Comparison of ENCODE assay signal across 1 cellular context in the genomic region with DNA sequence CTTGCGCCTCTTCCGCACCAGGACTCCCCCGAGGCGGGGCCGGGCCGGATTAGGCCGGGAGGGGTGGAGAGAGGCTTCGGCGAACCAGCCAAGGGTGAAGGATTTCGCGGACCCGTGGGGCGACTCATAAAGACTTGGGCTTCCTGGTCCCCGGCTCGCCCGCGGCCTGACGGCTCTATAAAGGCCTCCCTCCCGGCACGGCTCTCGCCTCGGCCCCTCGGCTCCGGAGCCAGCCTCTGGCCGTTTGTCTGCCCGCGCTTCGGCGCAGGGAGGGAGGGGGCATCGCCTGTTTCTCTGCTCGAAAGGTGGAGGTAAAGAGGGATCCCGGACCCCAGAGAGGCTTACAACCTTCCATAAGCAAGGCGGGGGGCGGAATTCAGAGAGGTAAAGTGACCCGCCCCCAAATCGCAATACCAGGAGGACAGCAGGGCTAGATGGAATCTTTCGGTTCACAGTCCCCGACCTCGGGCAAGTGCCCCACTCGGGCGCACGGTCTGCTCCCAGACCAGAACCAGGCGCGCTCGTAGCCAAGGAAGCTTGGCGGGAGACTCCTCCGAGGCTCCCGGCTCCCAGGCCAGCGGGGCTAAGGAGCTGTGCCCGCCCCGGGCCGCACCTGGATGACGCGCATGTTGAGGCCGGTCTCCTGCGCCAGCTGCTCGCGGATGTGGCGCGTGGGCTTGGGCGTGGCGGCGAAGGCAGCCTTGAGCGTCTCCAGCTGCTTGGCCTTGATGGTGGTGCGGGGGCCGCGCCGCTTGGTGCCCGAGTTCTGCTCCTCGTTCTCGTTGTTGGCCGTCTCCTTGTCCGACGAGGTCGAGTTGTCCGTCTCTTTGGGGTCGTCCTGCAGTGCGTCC.
TF ChIP-seq lines count a peak whose summit lies in the region.

No MANE protein-coding gene starts in this region.

TF ChIP-seq in K562, 482 proteins besides CTCF, POLR2A, EP300 and RAD21 (continued from another document and continues in another):
- TF ChIP-seq, protein P1, sequence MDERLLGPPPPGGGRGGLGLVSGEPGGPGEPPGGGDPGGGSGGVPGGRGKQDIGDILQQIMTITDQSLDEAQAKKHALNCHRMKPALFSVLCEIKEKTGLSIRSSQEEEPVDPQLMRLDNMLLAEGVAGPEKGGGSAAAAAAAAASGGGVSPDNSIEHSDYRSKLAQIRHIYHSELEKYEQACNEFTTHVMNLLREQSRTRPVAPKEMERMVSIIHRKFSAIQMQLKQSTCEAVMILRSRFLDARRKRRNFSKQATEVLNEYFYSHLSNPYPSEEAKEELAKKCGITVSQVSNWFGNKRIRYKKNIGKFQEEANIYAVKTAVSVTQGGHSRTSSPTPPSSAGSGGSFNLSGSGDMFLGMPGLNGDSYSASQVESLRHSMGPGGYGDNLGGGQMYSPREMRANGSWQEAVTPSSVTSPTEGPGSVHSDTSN (CRISPR knock-in tag; IDR thresholded peaks at IDR 0.05; ENCODE audit: low read depth): no peak
- TF ChIP-seq, protein P1 (tag; conservative IDR thresholded peaks at IDR 0.05; ENCODE audit: low read depth): no peak
- TF ChIP-seq CBFA2T2 (conservative IDR thresholded peaks at IDR 0.05) (no peak), SLC30A9 (CRISPR knock-in tag; IDR thresholded peaks at IDR 0.05) (no peak), CREM (IDR thresholded peaks at IDR 0.05; ENCODE audit: low read depth) (peak; percentile 77), CBX8 (IDR thresholded peaks at IDR 0.05; ENCODE audit: borderline replicate concordance, extremely low read depth, low read depth, low read length, poor library complexity, severe bottlenecking) (no peak), EZH2 (IDR thresholded peaks at IDR 0.05; ENCODE audit: borderline replicate concordance, low read depth, low read length) (peak; percentile 82), NFE2L1 (tag; IDR thresholded peaks at IDR 0.05; ENCODE audit: borderline replicate concordance, low read depth) (no peak), XRCC5 (IDR thresholded peaks at IDR 0.05; ENCODE audit: low read depth, low read length) (no peak), RBM22 (IDR thresholded peaks at IDR 0.05; ENCODE audit: low read depth, low read length, poor library complexity, severe bottlenecking) (no peak), RNF2 (IDR thresholded peaks at IDR 0.05) (no peak), YY1 (IDR thresholded peaks at IDR 0.05; ENCODE audit: borderline replicate concordance in 1 of 3, control insufficient read depth in 1 of 3, extremely low read depth in 1 of 3, insufficient read depth in 3 of 3, insufficient read length in 1 of 3, insufficient replicate concordance in 2 of 3, low read depth in 1 of 3, low read length in 2 of 3) (no peak), RBM14 (IDR thresholded peaks at IDR 0.05; ENCODE audit: borderline replicate concordance, insufficient read depth, low read depth, low read length) (no peak), ZNF12 (CRISPR knock-in tag; IDR thresholded peaks at IDR 0.05) (no peak), STAG1 (CRISPR knock-in tag; IDR thresholded peaks at IDR 0.05; ENCODE audit: borderline replicate concordance) (no peak)
- TF ChIP-seq, protein P2, sequence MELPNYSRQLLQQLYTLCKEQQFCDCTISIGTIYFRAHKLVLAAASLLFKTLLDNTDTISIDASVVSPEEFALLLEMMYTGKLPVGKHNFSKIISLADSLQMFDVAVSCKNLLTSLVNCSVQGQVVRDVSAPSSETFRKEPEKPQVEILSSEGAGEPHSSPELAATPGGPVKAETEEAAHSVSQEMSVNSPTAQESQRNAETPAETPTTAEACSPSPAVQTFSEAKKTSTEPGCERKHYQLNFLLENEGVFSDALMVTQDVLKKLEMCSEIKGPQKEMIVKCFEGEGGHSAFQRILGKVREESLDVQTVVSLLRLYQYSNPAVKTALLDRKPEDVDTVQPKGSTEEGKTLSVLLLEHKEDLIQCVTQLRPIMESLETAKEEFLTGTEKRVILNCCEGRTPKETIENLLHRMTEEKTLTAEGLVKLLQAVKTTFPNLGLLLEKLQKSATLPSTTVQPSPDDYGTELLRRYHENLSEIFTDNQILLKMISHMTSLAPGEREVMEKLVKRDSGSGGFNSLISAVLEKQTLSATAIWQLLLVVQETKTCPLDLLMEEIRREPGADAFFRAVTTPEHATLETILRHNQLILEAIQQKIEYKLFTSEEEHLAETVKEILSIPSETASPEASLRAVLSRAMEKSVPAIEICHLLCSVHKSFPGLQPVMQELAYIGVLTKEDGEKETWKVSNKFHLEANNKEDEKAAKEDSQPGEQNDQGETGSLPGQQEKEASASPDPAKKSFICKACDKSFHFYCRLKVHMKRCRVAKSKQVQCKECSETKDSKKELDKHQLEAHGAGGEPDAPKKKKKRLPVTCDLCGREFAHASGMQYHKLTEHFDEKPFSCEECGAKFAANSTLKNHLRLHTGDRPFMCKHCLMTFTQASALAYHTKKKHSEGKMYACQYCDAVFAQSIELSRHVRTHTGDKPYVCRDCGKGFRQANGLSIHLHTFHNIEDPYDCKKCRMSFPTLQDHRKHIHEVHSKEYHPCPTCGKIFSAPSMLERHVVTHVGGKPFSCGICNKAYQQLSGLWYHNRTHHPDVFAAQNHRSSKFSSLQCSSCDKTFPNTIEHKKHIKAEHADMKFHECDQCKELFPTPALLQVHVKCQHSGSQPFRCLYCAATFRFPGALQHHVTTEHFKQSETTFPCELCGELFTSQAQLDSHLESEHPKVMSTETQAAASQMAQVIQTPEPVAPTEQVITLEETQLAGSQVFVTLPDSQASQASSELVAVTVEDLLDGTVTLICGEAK (IDR thresholded peaks at IDR 0.05): no peak
- TF ChIP-seq, protein P2 (CRISPR knock-in tag; IDR thresholded peaks at IDR 0.05): no peak
- TF ChIP-seq, protein P3, sequence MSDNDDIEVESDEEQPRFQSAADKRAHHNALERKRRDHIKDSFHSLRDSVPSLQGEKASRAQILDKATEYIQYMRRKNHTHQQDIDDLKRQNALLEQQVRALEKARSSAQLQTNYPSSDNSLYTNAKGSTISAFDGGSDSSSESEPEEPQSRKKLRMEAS (CRISPR knock-in tag; IDR thresholded peaks at IDR 0.05): peak; percentile 63; the same call in 1 of the 2 replicates
- TF ChIP-seq, protein P4, sequence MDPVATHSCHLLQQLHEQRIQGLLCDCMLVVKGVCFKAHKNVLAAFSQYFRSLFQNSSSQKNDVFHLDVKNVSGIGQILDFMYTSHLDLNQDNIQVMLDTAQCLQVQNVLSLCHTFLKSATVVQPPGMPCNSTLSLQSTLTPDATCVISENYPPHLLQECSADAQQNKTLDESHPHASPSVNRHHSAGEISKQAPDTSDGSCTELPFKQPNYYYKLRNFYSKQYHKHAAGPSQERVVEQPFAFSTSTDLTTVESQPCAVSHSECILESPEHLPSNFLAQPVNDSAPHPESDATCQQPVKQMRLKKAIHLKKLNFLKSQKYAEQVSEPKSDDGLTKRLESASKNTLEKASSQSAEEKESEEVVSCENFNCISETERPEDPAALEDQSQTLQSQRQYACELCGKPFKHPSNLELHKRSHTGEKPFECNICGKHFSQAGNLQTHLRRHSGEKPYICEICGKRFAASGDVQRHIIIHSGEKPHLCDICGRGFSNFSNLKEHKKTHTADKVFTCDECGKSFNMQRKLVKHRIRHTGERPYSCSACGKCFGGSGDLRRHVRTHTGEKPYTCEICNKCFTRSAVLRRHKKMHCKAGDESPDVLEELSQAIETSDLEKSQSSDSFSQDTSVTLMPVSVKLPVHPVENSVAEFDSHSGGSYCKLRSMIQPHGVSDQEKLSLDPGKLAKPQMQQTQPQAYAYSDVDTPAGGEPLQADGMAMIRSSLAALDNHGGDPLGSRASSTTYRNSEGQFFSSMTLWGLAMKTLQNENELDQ (CRISPR knock-in tag; IDR thresholded peaks at IDR 0.05; ENCODE audit: borderline replicate concordance): no peak
- TF ChIP-seq, protein P5, sequence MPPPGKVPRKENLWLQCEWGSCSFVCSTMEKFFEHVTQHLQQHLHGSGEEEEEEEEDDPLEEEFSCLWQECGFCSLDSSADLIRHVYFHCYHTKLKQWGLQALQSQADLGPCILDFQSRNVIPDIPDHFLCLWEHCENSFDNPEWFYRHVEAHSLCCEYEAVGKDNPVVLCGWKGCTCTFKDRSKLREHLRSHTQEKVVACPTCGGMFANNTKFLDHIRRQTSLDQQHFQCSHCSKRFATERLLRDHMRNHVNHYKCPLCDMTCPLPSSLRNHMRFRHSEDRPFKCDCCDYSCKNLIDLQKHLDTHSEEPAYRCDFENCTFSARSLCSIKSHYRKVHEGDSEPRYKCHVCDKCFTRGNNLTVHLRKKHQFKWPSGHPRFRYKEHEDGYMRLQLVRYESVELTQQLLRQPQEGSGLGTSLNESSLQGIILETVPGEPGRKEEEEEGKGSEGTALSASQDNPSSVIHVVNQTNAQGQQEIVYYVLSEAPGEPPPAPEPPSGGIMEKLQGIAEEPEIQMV (tag; conservative IDR thresholded peaks at IDR 0.05; ENCODE audit: low read depth): peak; percentile 75
- TF ChIP-seq, protein P6, sequence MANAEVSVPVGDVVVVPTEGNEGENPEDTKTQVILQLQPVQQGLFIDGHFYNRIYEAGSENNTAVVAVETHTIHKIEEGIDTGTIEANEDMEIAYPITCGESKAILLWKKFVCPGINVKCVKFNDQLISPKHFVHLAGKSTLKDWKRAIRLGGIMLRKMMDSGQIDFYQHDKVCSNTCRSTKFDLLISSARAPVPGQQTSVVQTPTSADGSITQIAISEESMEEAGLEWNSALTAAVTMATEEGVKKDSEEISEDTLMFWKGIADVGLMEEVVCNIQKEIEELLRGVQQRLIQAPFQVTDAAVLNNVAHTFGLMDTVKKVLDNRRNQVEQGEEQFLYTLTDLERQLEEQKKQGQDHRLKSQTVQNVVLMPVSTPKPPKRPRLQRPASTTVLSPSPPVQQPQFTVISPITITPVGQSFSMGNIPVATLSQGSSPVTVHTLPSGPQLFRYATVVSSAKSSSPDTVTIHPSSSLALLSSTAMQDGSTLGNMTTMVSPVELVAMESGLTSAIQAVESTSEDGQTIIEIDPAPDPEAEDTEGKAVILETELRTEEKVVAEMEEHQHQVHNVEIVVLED (CRISPR knock-in tag; IDR thresholded peaks at IDR 0.05): no peak
- TF ChIP-seq, protein P7, sequence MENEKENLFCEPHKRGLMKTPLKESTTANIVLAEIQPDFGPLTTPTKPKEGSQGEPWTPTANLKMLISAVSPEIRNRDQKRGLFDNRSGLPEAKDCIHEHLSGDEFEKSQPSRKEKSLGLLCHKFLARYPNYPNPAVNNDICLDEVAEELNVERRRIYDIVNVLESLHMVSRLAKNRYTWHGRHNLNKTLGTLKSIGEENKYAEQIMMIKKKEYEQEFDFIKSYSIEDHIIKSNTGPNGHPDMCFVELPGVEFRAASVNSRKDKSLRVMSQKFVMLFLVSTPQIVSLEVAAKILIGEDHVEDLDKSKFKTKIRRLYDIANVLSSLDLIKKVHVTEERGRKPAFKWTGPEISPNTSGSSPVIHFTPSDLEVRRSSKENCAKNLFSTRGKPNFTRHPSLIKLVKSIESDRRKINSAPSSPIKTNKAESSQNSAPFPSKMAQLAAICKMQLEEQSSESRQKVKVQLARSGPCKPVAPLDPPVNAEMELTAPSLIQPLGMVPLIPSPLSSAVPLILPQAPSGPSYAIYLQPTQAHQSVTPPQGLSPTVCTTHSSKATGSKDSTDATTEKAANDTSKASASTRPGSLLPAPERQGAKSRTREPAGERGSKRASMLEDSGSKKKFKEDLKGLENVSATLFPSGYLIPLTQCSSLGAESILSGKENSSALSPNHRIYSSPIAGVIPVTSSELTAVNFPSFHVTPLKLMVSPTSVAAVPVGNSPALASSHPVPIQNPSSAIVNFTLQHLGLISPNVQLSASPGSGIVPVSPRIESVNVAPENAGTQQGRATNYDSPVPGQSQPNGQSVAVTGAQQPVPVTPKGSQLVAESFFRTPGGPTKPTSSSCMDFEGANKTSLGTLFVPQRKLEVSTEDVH (IDR thresholded peaks at IDR 0.05; ENCODE audit: low read depth, partially characterized antibody): no peak
